ENCODE assay signal across 16 cellular contexts in genomic region chr22:17232406-17232805, GRCh38. TPM values are rescaled to one million over a fixed set of nuclear protein-coding genes. Genes with fewer than 3 reads are reported as not detected.
DNase-seq lines count a peak whose midpoint lies in the region; ATAC-seq, FAIRE-seq and TF ChIP-seq lines count a peak whose summit lies in the region.
"Had no signal": no experiment of that assay in that cellular context is flagged by ENCODE, and none has a peak within 500 bp of the region (broad histone marks: within the 10 kb centered on the region; RNA-seq: fewer than 3 reads in every experiment).

No MANE protein-coding gene starts in this region.

- H3K9me3 ChIP-seq in IMR-90 (ENCODE audit: control insufficient read depth, insufficient read depth, low read length) = no peaks in the 10 kb centered on the region
- H3K9me3 ChIP-seq: left ventricle myocardium inferior, psoas muscle had no signal

- H2AK9ac ChIP-seq in IMR-90 (replicated peaks; ENCODE audit: low read depth, low read length, poor library complexity) = peak overlapping the region; percentile 42

- no peak overlapping the region for H3K23ac ChIP-seq in IMR-90 (ENCODE audit: low read depth, low read length)

- peaks cover 32% of the 10 kb centered on the region for H3K4me1 Mint-ChIP-seq in type B pancreatic cell (ENCODE audit: unreplicated experiment)

- no peak overlapping the region for H3K14ac ChIP-seq in IMR-90 (replicated peaks; ENCODE audit: low read depth, low read length)

- H2BK120ac ChIP-seq in IMR-90 (ENCODE audit: low read depth, low read length) = no peak overlapping the region

- H2AFZ ChIP-seq in IMR-90 (replicated peaks; ENCODE audit: low read length, poor library complexity) = no peak overlapping the region

- H3K36me3 Mint-ChIP-seq in type B pancreatic cell = no peaks in the 10 kb centered on the region
- H3K36me3 Mint-ChIP-seq: activated naive CD8-positive, alpha-beta T cell treated with anti-CD3 and anti-CD28 coated beads for 36 hours; mesothelial cell of epicardium had no signal

- no peak overlapping the region for H3K27ac ChIP-seq in IMR-90 (ENCODE audit: insufficient read depth, low read length)
- H3K27ac ChIP-seq: left ventricle myocardium inferior, psoas muscle had no signal

- H2BK20ac ChIP-seq in IMR-90 (ENCODE audit: low read depth, low read length) = no peak overlapping the region

- H3K79me1 ChIP-seq in IMR-90 (ENCODE audit: low read depth in 1 of 2, low read length in 2 of 2) = no peaks in the 10 kb centered on the region

- DNase-seq in IMR-90 (no peak), NCI-H345 (lab: John Stamatoyannopoulos, UW) (peak; percentile 77), cerebellar cortex (ENCODE audit: low spot score) (peak; percentile 70), type B pancreatic cell (ENCODE audit: extremely low spot score, unreplicated experiment) (no peak), D721Med (ENCODE audit: insufficient read length, low spot score) (no peak), A172 (ENCODE audit: low spot score) (no peak)
- DNase-seq: activated CD4-positive, alpha-beta T cell treated with anti-CD3 and anti-CD28 coated beads for 4 hours; activated naive CD8-positive, alpha-beta T cell treated with anti-CD3 and anti-CD28 coated beads for 36 hours; left ventricle myocardium inferior; NCI-H446 treated with DMSO at 0.1 percent for 48 hours; psoas muscle; stimulated activated naive CD4-positive, alpha-beta T cell treated with Interleukin-2 at 50 U/mL for 16 hours had no signal

- no peak overlapping the region for H4K5ac ChIP-seq in IMR-90 (ENCODE audit: low read depth, low read length)

- H3K36me3 ChIP-seq in IMR-90 (ENCODE audit: control insufficient read depth, insufficient read depth, low read length) = no peaks in the 10 kb centered on the region
- H3K36me3 ChIP-seq: left ventricle myocardium inferior had no signal

- in situ Hi-C loops in IMR-90 (cut with MboI; ENCODE audit: low sequenced_read_pairs) = no loop called here

- no peak overlapping the region for H4K91ac ChIP-seq in IMR-90 (ENCODE audit: insufficient read depth, low read depth, low read length)

- CTCF ChIA-PET in IMR-90 (lab: Yijun Ruan, JAX) = no interaction called here

- no peak for FAIRE-seq in D721Med (lab: Jason Lieb, UNC)

- H3K27ac Mint-ChIP-seq in type B pancreatic cell = no peak overlapping the region
- H3K27ac Mint-ChIP-seq: activated naive CD8-positive, alpha-beta T cell treated with anti-CD3 and anti-CD28 coated beads for 36 hours; activated T-helper 1 cell treated with anti-CD3 and anti-CD28 coated beads, Interleukin-12 subunit alpha, Interleukin-12 subunit beta, Interleukin-2, Interleukin-4 antibody, amounts not matched to agents 30 ng/mL and 10 ng/mL and 1 ng/mL, durations not matched to agents 14 hours and 24 hours and 36 hours; mesothelial cell of epicardium had no signal

- no peaks in the 10 kb centered on the region for H3K9me1 ChIP-seq in IMR-90 (ENCODE audit: insufficient read depth, low read length)

- H3K4me2 ChIP-seq in IMR-90 (ENCODE audit: low read depth, low read length) = no peak overlapping the region

- H3K4ac ChIP-seq in IMR-90 (ENCODE audit: low read depth, low read length) = no peak overlapping the region

- H2AK5ac ChIP-seq in IMR-90 (ENCODE audit: low read depth, low read length) = no peak overlapping the region

- no peaks in the 10 kb centered on the region for H3K9me3 Mint-ChIP-seq in type B pancreatic cell
- H3K9me3 Mint-ChIP-seq: activated naive CD8-positive, alpha-beta T cell treated with anti-CD3 and anti-CD28 coated beads for 36 hours; activated T-helper 1 cell treated with anti-CD3 and anti-CD28 coated beads, Interleukin-12 subunit alpha, Interleukin-12 subunit beta, Interleukin-2, Interleukin-4 antibody, amounts not matched to agents 30 ng/mL and 10 ng/mL and 1 ng/mL, durations not matched to agents 14 hours and 24 hours and 36 hours; mesothelial cell of epicardium; nephron had no signal

- no peak for TF ChIP-seq POLR2A in IMR-90 (IDR thresholded peaks at IDR 0.05; ENCODE audit: low read depth, low read length)

- H4K8ac ChIP-seq in IMR-90 (ENCODE audit: low read depth in 2 of 2, low read length in 2 of 2) = no peak overlapping the region

- no peak overlapping the region for H2BK15ac ChIP-seq in IMR-90 (ENCODE audit: low read depth, low read length)

- H2BK5ac ChIP-seq in IMR-90 (ENCODE audit: low read depth, low read length, poor library complexity, severe bottlenecking) = no peak overlapping the region

- 38% methylated on average over 4 of the region's 16 CpGs; no CpG with 5 or more reads in 1 of the 2 experiments for WGBS in IMR-90 (ENCODE audit: extremely low coverage in 2 of 2, insufficient read length in 1 of 2), 2 experiments

- H3K4me3 ChIP-seq in IMR-90 (ENCODE audit: insufficient read depth, low read depth, low read length) = no peak overlapping the region
- H3K4me3 ChIP-seq: left ventricle myocardium inferior, psoas muscle had no signal

- no peaks in the 10 kb centered on the region for H3K4me1 ChIP-seq in IMR-90 (ENCODE audit: control insufficient read depth, insufficient read depth, low read length)
- H3K4me1 ChIP-seq: left ventricle myocardium inferior, psoas muscle had no signal

- no peaks in the 10 kb centered on the region for H4K20me1 ChIP-seq in IMR-90 (ENCODE audit: insufficient read depth, low read length)

- dilution Hi-C loops in IMR-90 (cut with HindIII; ENCODE audit: low sequenced_read_pairs, unreplicated experiment) = no loop called here

- no peak overlapping the region for H3K56ac ChIP-seq in IMR-90 (ENCODE audit: extremely low read depth, insufficient read depth, low read length)

- BruUV-seq in IMR-90 (replicated peaks; lab: Mats Ljungman, UMichigan) = no TSS peak

- no peak overlapping the region for H3K18ac ChIP-seq in IMR-90 (ENCODE audit: low read depth, low read length)

- H3K4me3 Mint-ChIP-seq in type B pancreatic cell = peak overlapping the region; percentile 9
- H3K4me3 Mint-ChIP-seq: activated naive CD8-positive, alpha-beta T cell treated with anti-CD3 and anti-CD28 coated beads for 36 hours; activated T-helper 1 cell treated with anti-CD3 and anti-CD28 coated beads, Interleukin-12 subunit alpha, Interleukin-12 subunit beta, Interleukin-2, Interleukin-4 antibody, amounts not matched to agents 30 ng/mL and 10 ng/mL and 1 ng/mL, durations not matched to agents 14 hours and 24 hours and 36 hours; mesothelial cell of epicardium; nephron had no signal

- intact Hi-C loops in IMR-90 (cut with micrococcal nuclease) = no loop called here

- peaks cover 15% of the 10 kb centered on the region for H3K27me3 Mint-ChIP-seq in type B pancreatic cell
- H3K27me3 Mint-ChIP-seq: activated naive CD8-positive, alpha-beta T cell treated with anti-CD3 and anti-CD28 coated beads for 36 hours had no signal

- H3K9ac ChIP-seq in IMR-90 (ENCODE audit: low read depth, low read length) = no peak overlapping the region

- no peak for ATAC-seq in IMR-90 (ENCODE audit: low read depth)
- no peak for ATAC-seq in GM21576 (IDR thresholded peaks at IDR 0.05; ENCODE audit: unreplicated experiment)
- ATAC-seq: psoas muscle had no signal

- TF ChIP-seq RAD21 in IMR-90 (IDR thresholded peaks at IDR 0.05; ENCODE audit: low read length) = no peak

- TF ChIP-seq CTCF in IMR-90 (conservative IDR thresholded peaks at IDR 0.05; ENCODE audit: low read depth, low read length) (no peak), type B pancreatic cell (conservative IDR thresholded peaks at IDR 0.05) (no peak), D721Med (IDR thresholded peaks at IDR 0.05; ENCODE audit: insufficient read depth, missing control alignments) (no peak)

- POLR2A ChIA-PET in IMR-90 (lab: Charles Lee; ENCODE audit: unreplicated experiment) = no interaction called here

- no peaks in the 10 kb centered on the region; the same call in 1 of the 2 replicates for H3K27me3 ChIP-seq in IMR-90 (ENCODE audit: control insufficient read depth, insufficient read depth, low read length)

TF ChIP-seq in IMR-90, 13 proteins besides CTCF, POLR2A, EP300 and RAD21:
- TF ChIP-seq FOS (IDR thresholded peaks at IDR 0.05; ENCODE audit: low read depth, low read length) (no peak), USF2 (IDR thresholded peaks at IDR 0.05; ENCODE audit: low read depth, low read length) (no peak), SMC3 (IDR thresholded peaks at IDR 0.05; ENCODE audit: low read depth, low read length) (no peak), MAFK (IDR thresholded peaks at IDR 0.05; ENCODE audit: low read depth, low read length) (no peak), RFX5 (IDR thresholded peaks at IDR 0.05; ENCODE audit: low read depth, low read length) (no peak), CEBPB (IDR thresholded peaks at IDR 0.05; ENCODE audit: low read depth, low read length) (no peak)
TF ChIP-seq in IMR-90: peak in this region for 0.

RNA-seq across cellular contexts. Expression of gene ADA2, which starts 13.2 kb away (rescaled TPM):
- under 0.01 TPM in 1 of 2 replicates, not detected in the other for total RNA-seq in IMR-90 (2012; rRNA removed)
- polyA plus RNA-seq in IMR-90 (2012; rRNA removed) = 0.14 and 0.16 TPM in 2 replicates
- 0.25 and 0.29 TPM in 2 replicates for polyA plus RNA-seq in IMR-90 (2012; cell fraction: cytosol; rRNA removed)
- 0.34 and 0.36 TPM in 2 replicates for polyA plus RNA-seq in IMR-90 (2012; cell fraction: nucleus; rRNA removed; ENCODE audit: low replicate concordance)
- total RNA-seq in type B pancreatic cell (ENCODE audit: low replicate concordance) = 22.2 and 25.8 TPM in 2 replicates
- total RNA-seq in A172 (2014; rRNA removed; shearing (Covaris generic)) = not detected in 2 replicates

Comparison
In these comparisons a context has a peak if more than half of its experiments do, and no peak if none do; other contexts are left out.
1. DNase-seq: peak in NCI-H345 (single experiment) and cerebellar cortex (single experiment); none in IMR-90 (single experiment), type B pancreatic cell (single experiment), D721Med (single experiment) and A172 (single experiment).
2. RNA of gene ADA2, which starts 13.2 kb away (total RNA-seq): 22.2 to 25.8 TPM in type B pancreatic cell; under 0.01 TPM in IMR-90 and not detected in A172; every median in the first group is over 10 times any median in the second.